Comparison of ENCODE assay signal across 18 cellular contexts in the genomic region with DNA sequence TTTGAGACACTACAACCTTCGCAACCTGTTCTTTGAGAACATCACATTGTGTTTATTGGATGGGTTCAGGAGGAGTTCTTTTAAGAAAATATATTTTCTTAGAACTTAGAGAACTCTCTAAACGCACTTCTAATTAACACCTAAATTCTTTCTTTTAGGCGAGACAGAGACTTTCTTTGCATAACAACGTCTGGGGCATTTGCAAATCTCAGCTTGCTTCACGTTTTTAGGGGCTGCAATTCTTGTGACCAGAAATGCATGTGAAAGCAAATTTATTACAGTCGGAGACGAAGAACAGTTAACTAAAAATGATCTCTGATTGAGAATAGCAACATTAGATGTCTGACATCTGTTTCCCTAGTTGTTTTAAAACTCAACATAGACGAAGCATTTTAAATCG.
DNase-seq lines count a peak whose midpoint lies in the region; FAIRE-seq and TF ChIP-seq lines count a peak whose summit lies in the region.
"Had no signal": no experiment of that assay in that cellular context is flagged by ENCODE, and none has a peak within 500 bp of the region (broad histone marks: within the 10 kb centered on the region; RNA-seq: fewer than 3 reads in every experiment).

No MANE protein-coding gene starts in this region.

- no peak overlapping the region for H3K14ac ChIP-seq in H1 (ENCODE audit: insufficient read length)

- H4K8ac ChIP-seq in H1 (ENCODE audit: extremely low read depth, insufficient read depth, low read length): no peak overlapping the region

- H4K5ac ChIP-seq in H1 (ENCODE audit: insufficient read length, low read depth, low read length): no peak overlapping the region

- peak overlapping the region; percentile 45 to 46 for H3K4me2 ChIP-seq in H1 (ENCODE audit: insufficient read depth in 1 of 2, low read depth in 2 of 2, low read length in 2 of 2)

- H3K27ac ChIP-seq in HUES48 (ENCODE audit: low read depth, low read length): peak overlapping the region; percentile 82
- H3K27ac ChIP-seq in H1 (ENCODE audit: low read depth, low read length): no peak overlapping the region
- H3K27ac ChIP-seq in iPS-20b (ENCODE audit: low read length): no peak overlapping the region
- H3K27ac ChIP-seq: C4-2B had no signal

- H2BK5ac ChIP-seq in H1 (ENCODE audit: low read depth, low read length): no peak overlapping the region

- H3K9ac ChIP-seq in HUES48 (ENCODE audit: low read depth, low read length): no peak overlapping the region
- no peak overlapping the region for H3K9ac ChIP-seq in H1 (replicated peaks in 1 of 4; ENCODE audit: extremely low read depth in 1 of 4, low read depth in 3 of 4, low read length in 3 of 4)
- 0 out of 2 replicates have a peak overlapping the region, but pooled peaks have one; percentile 3 for H3K9ac ChIP-seq in iPS-20b (ENCODE audit: low read depth, low read length)

- no peak overlapping the region for H2BK15ac ChIP-seq in H1 (ENCODE audit: low read length)

- TF ChIP-seq EP300 in H1 (IDR thresholded peaks at IDR 0.05; ENCODE audit: borderline replicate concordance in 1 of 2, low read depth in 2 of 2, low read length in 2 of 2): no peak

- CTCF ChIA-PET in H1 (lab: Charles Lee; ENCODE audit: partially characterized antibody): interaction anchor here (0.8 kb wide), 1 partner anchor 15 kb away, joined by 4 read pairs; no protein-coding TSS in a partner anchor

- no peak for FAIRE-seq in H1 (lab: Jason Lieb, UNC)
- FAIRE-seq: A204.1, GM12878, K562 had no signal

- H3K4me1 ChIP-seq in HUES48 (ENCODE audit: control insufficient read depth, insufficient read depth, low read length): peaks cover 28% of the 10 kb centered on the region
- H3K4me1 ChIP-seq in H1 (replicated peaks in 1 of 4; ENCODE audit: control insufficient read depth in 3 of 4, insufficient read depth in 4 of 4, low read length in 3 of 4): peaks cover 0 to 11% (median 4%) of the 10 kb centered on the region in 4 experiments; a peak in 3 of 7 replicates
- peaks cover 27% of the 10 kb centered on the region for H3K4me1 ChIP-seq in iPS-20b (ENCODE audit: insufficient read depth, low read length)

- no peak overlapping the region for H3K23ac ChIP-seq in H1 (ENCODE audit: insufficient read length)

- no peak overlapping the region for H2BK12ac ChIP-seq in H1 (ENCODE audit: low read depth, low read length)

- no peaks in the 10 kb centered on the region for H3K27me3 ChIP-seq in HUES48 (ENCODE audit: control insufficient read depth, insufficient read depth, low read length)
- no peaks in the 10 kb centered on the region for H3K27me3 ChIP-seq in H1 (replicated peaks in 1 of 4; ENCODE audit: control insufficient read depth in 3 of 4, extremely low read depth in 1 of 4, insufficient read depth in 3 of 4, low read length in 3 of 4)
- H3K27me3 ChIP-seq in iPS-20b (ENCODE audit: insufficient read depth, low read length): no peaks in the 10 kb centered on the region

- no peak overlapping the region for H2BK120ac ChIP-seq in H1 (replicated peaks; ENCODE audit: low read depth, low read length)

- no peak overlapping the region for H4K91ac ChIP-seq in H1 (replicated peaks; ENCODE audit: insufficient read length, low read length)

- no peak for TF ChIP-seq RAD21 in H1 (IDR thresholded peaks at IDR 0.05 in 1 of 2, conservative IDR thresholded peaks at IDR 0.05 in 1 of 2; ENCODE audit: low read depth in 2 of 2, low read length in 2 of 2)

- no peak overlapping the region for H2AK5ac ChIP-seq in H1 (ENCODE audit: low read depth, low read length)

- H3K18ac ChIP-seq in H1 (ENCODE audit: extremely low read depth, low read length): no peak overlapping the region

- no peak overlapping the region for H2AFZ ChIP-seq in H1 (ENCODE audit: low read length)

- TF ChIP-seq CTCF in H1 (IDR thresholded peaks at IDR 0.05; ENCODE audit: control extremely low read depth in 1 of 3, insufficient read depth in 1 of 3, low read depth in 1 of 3, low read length in 3 of 3): no peak
- TF ChIP-seq CTCF in GM10266 (IDR thresholded peaks at IDR 0.05; ENCODE audit: control insufficient read depth, insufficient read depth, low read depth, missing control alignments): no peak

- no peak overlapping the region for H3K56ac ChIP-seq in H1 (replicated peaks; ENCODE audit: insufficient read length, low read depth, low read length)

- no peak overlapping the region for H3K4ac ChIP-seq in H1 (replicated peaks; ENCODE audit: insufficient read length, low read depth, low read length)

- H3K36me3 ChIP-seq in HUES48 (ENCODE audit: control insufficient read depth, insufficient read depth, low read length): no peaks in the 10 kb centered on the region
- H3K36me3 ChIP-seq in H1 (ENCODE audit: control insufficient read depth in 2 of 4, insufficient read depth in 4 of 4, low read length in 3 of 4): no peaks in the 10 kb centered on the region
- no peaks in the 10 kb centered on the region for H3K36me3 ChIP-seq in iPS-20b (ENCODE audit: insufficient read depth, low read depth, low read length)
- H3K36me3 ChIP-seq: HAP-1 had no signal

- H3K4me3 ChIP-seq in HUES48 (ENCODE audit: low read depth, low read length) (peak overlapping the region; percentile 41), H1 (ENCODE audit: extremely low read depth in 1 of 4, insufficient read depth in 2 of 4, low read depth in 3 of 4, low read length in 4 of 4) (peak overlapping the region in 1 of 4 experiments; percentile 39; a peak in 2 of 8 replicates), iPS-20b (ENCODE audit: low read length) (peak overlapping the region; percentile 53)
- H3K4me3 ChIP-seq: GM12878, HAP-1, K562 had no signal

- H2BK20ac ChIP-seq in H1 (ENCODE audit: low read length): no peak overlapping the region

- H3K9me3 ChIP-seq in HUES48 (ENCODE audit: control insufficient read depth, insufficient read depth, low read length) (no peaks in the 10 kb centered on the region), H1 (ENCODE audit: insufficient read depth in 2 of 2, low read depth in 1 of 2, low read length in 1 of 2) (no peaks in the 10 kb centered on the region), iPS-20b (ENCODE audit: insufficient read depth, low read depth, low read length) (no peaks in the 10 kb centered on the region)
- H3K9me3 ChIP-seq: HAP-1 had no signal

- H3K79me2 ChIP-seq in H1 (ENCODE audit: control insufficient read depth in 1 of 2, insufficient read depth in 2 of 2, low read length in 2 of 2): no peaks in the 10 kb centered on the region

- no peaks in the 10 kb centered on the region for H4K20me1 ChIP-seq in H1 (replicated peaks in 1 of 2; ENCODE audit: control insufficient read depth in 1 of 2, insufficient read depth in 2 of 2, low read length in 2 of 2)

- 17% methylated on average over 9 of the region's 9 CpGs; no CpG with 5 or more reads in 1 of the 2 experiments for WGBS in H1 (ENCODE audit: extremely low coverage in 1 of 2, insufficient coverage in 1 of 2, insufficient read length in 1 of 2, insufficient replicate concordance in 2 of 2, low coverage in 1 of 2, low lambda C conversion rate in 2 of 2, missing lambda C conversion rate in 1 of 2), 2 experiments

- POLR2A ChIA-PET in H1 (lab: Charles Lee; ENCODE audit: partially characterized antibody): no interaction called here

- H3K23me2 ChIP-seq in H1 (ENCODE audit: low read depth, low read length): no peaks in the 10 kb centered on the region

- TF ChIP-seq POLR2A in H1 (IDR thresholded peaks at IDR 0.05; ENCODE audit: control extremely low read depth in 1 of 2, low read depth in 2 of 2, low read length in 2 of 2): no peak

- DNase-seq in H1 (ENCODE audit: low read depth in 1 of 2, low spot score in 2 of 2): no peak
- no peak for DNase-seq in GM10266 (ENCODE audit: extremely low spot score)
- no peak for DNase-seq in COR-L47 (lab: John Stamatoyannopoulos, UW)
- no peak for DNase-seq in OCI-M2 (lab: John Stamatoyannopoulos, UW; ENCODE audit: unreplicated experiment)
- DNase-seq: ACHN; CD4-positive, alpha-beta T cell; DMS153; DMS79; GF-D8; GOT3; IMR-90 had no signal

- H3K79me1 ChIP-seq in H1 (ENCODE audit: low read depth, low read length): no peaks in the 10 kb centered on the region

TF ChIP-seq in H1, 55 proteins besides CTCF, POLR2A, EP300 and RAD21 (continues in another document):
- no peak for TF ChIP-seq RNF2 (IDR thresholded peaks at IDR 0.05; ENCODE audit: borderline replicate concordance, low read depth, low read length, missing control alignments, poor library complexity, severe bottlenecking)
